ENCODE assay signal across 19 cellular contexts in the genomic region with DNA sequence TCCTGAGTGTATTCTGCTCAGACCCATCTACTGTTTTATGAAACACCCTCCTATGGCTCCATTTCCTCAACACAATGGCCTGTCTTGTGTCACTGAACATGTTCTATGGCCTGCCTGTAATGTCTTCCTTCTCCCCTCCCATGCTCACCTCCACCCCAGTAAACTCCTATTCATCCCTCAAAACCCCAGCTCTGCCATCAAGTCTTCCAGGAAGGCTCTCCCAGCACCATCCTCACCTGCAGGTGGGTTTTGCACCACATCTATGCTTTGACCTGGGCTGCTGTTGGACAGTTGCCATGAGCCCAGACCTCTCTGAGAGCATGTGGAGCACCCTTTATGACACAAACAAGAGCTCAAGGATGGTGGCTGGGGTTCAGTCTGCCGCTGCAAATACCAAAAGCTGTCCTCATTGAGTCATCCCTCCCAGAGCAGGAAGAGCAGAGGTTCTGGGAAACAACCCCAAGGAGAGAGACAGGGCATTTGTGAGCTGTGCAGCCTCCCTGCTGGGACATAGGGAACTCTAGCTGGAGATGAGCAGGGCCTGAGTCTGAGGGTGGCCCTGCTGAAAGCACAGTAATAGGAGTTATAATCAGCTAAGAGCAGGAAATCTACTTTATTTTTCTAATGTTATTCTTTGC.
DNase-seq lines count a peak whose midpoint lies in the region; ATAC-seq and TF ChIP-seq lines count a peak whose summit lies in the region.
"Had no signal": no experiment of that assay in that cellular context is flagged by ENCODE, and none has a peak within 500 bp of the region (broad histone marks: within the 10 kb centered on the region; RNA-seq: fewer than 3 reads in every experiment).

No MANE protein-coding gene starts in this region.

- H3K4me2 ChIP-seq in GM23248 (ENCODE audit: unreplicated experiment) = no peak overlapping the region
- H3K4me2 ChIP-seq in osteoblast (ENCODE audit: insufficient read depth, low read length) = no peak overlapping the region

- intact Hi-C loops in Right ventricle myocardium superior (cut with DNase I) = no loop called here

- WGBS in GM23248 (ENCODE audit: low coverage in 1 of 2, low lambda C conversion rate in 2 of 2, missing lambda C conversion rate in 2 of 2), 2 experiments = 90 to 95% methylated on average over 1 of the region's 1 CpG

- H3K27me3 ChIP-seq in GM23248 (replicated peaks; ENCODE audit: insufficient read depth) (no peaks in the 10 kb centered on the region), brain microvascular endothelial cell (replicated peaks) (no peaks in the 10 kb centered on the region), osteoblast (ENCODE audit: insufficient read depth, low read length) (peaks cover 3% of the 10 kb centered on the region)
- H3K27me3 ChIP-seq: body of pancreas had no signal

- peak; percentile 36 for DNase-seq in GM23248
- DNase-seq in brain microvascular endothelial cell = peak; percentile 55
- DNase-seq in Right ventricle myocardium superior = no peak
- peak; percentile 51 for DNase-seq in osteoblast (ENCODE audit: insufficient read length, low spot score, missing footprints)
- no peak for DNase-seq in SHP77 treated with DMSO at 0.1 percent for 48 hours (lab: John Stamatoyannopoulos, UW)
- DNase-seq in ecto neural progenitor cell (ENCODE audit: low spot score) = no peak
- no peak for DNase-seq in cortex of kidney (lab: John Stamatoyannopoulos, UW)
- DNase-seq: activated CD4-positive, alpha-beta memory T cell treated with anti-CD3 and anti-CD28 coated beads for 36 hours; activated T-cell treated with anti-CD3 and anti-CD28 coated beads, Interleukin-2, amount 50 U/mL, for 1 hour; body of pancreas; C1 segment of cervical spinal cord; H7; KG1; lower lobe of right lung; naive thymus-derived CD8-positive, alpha-beta T cell; NCI-H1092 treated with DMSO at 0.1 percent for 48 hours; SW 1271 had no signal

- H3K9me3 ChIP-seq in GM23248 (ENCODE audit: low read depth) = no peaks in the 10 kb centered on the region
- H3K9me3 ChIP-seq in osteoblast (ENCODE audit: low read depth, low read length) = no peaks in the 10 kb centered on the region
- H3K9me3 ChIP-seq: body of pancreas, lower lobe of right lung had no signal

- H3K79me2 ChIP-seq in GM23248 (ENCODE audit: insufficient read depth) = no peaks in the 10 kb centered on the region
- no peaks in the 10 kb centered on the region for H3K79me2 ChIP-seq in osteoblast (ENCODE audit: insufficient read depth, low read length)

- H3F3A ChIP-seq in GM23248 (ENCODE audit: insufficient read depth) = no peaks in the 10 kb centered on the region

- ATAC-seq in Right ventricle myocardium superior (ENCODE audit: poor library complexity) = peak; percentile 54
- no peak for ATAC-seq in GM19452 (IDR thresholded peaks at IDR 0.05; ENCODE audit: unreplicated experiment)
- ATAC-seq: body of pancreas; naive thymus-derived CD8-positive, alpha-beta T cell had no signal

- H3K27ac ChIP-seq in GM23248 (no peak overlapping the region), brain microvascular endothelial cell (peak overlapping the region; percentile 20), osteoblast (ENCODE audit: low read depth, low read length) (no peak overlapping the region)
- H3K27ac ChIP-seq: VCaP had no signal

- in situ Hi-C loops in GM23248 (cut with MboI) (no loop called here), brain microvascular endothelial cell (cut with HindIII; ENCODE audit: low pct_ligation_motif_present, low sequenced_read_pairs) (no loop called here)

- H3K36me3 ChIP-seq in GM23248 (ENCODE audit: low read depth) = no peaks in the 10 kb centered on the region
- H3K36me3 ChIP-seq in brain microvascular endothelial cell (replicated peaks) = no peaks in the 10 kb centered on the region
- no peaks in the 10 kb centered on the region for H3K36me3 ChIP-seq in osteoblast (ENCODE audit: insufficient read depth, low read length)
- H3K36me3 ChIP-seq: lower lobe of right lung had no signal

- no peaks in the 10 kb centered on the region for H4K20me1 ChIP-seq in GM23248 (ENCODE audit: insufficient read depth)
- H4K20me1 ChIP-seq in osteoblast (ENCODE audit: insufficient read depth, low read length) = no peaks in the 10 kb centered on the region

- no peak overlapping the region for H3K9ac ChIP-seq in GM23248

- H2AFZ ChIP-seq in GM23248 (no peak overlapping the region), osteoblast (ENCODE audit: low read length) (peak overlapping the region; percentile 3)

- no peaks in the 10 kb centered on the region for H3K9me2 ChIP-seq in GM23248 (ENCODE audit: insufficient read depth)

- no peak overlapping the region for H3K4me3 ChIP-seq in GM23248
- H3K4me3 ChIP-seq in brain microvascular endothelial cell (ENCODE audit: low read depth, low read length) = no peak overlapping the region
- H3K4me3 ChIP-seq in osteoblast (ENCODE audit: insufficient read depth, low read length) = no peak overlapping the region
- H3K4me3 ChIP-seq: body of pancreas, lower lobe of right lung had no signal

- H3K4me1 ChIP-seq in GM23248 (ENCODE audit: insufficient read depth) (no peaks in the 10 kb centered on the region), osteoblast (ENCODE audit: insufficient read depth, low read length) (no peaks in the 10 kb centered on the region)
- H3K4me1 ChIP-seq: body of pancreas had no signal

- TF ChIP-seq CTCF in brain microvascular endothelial cell (IDR thresholded peaks at IDR 0.05; ENCODE audit: low read depth, low read length, missing control alignments) (no peak), osteoblast (IDR thresholded peaks at IDR 0.05; ENCODE audit: extremely low read depth, low read depth, low read length) (no peak)

Comparison
In these comparisons a context has a peak if more than half of its experiments do, and no peak if none do; other contexts are left out.
1. DNase-seq: peak in GM23248 (single experiment), brain microvascular endothelial cell (single experiment) and osteoblast (single experiment); none in Right ventricle myocardium superior (single experiment), SHP77 treated with DMSO at 0.1 percent for 48 hours (single experiment), ecto neural progenitor cell (single experiment) and cortex of kidney (single experiment).